22 cellular contexts compared by ENCODE assay signal in the genomic region with DNA sequence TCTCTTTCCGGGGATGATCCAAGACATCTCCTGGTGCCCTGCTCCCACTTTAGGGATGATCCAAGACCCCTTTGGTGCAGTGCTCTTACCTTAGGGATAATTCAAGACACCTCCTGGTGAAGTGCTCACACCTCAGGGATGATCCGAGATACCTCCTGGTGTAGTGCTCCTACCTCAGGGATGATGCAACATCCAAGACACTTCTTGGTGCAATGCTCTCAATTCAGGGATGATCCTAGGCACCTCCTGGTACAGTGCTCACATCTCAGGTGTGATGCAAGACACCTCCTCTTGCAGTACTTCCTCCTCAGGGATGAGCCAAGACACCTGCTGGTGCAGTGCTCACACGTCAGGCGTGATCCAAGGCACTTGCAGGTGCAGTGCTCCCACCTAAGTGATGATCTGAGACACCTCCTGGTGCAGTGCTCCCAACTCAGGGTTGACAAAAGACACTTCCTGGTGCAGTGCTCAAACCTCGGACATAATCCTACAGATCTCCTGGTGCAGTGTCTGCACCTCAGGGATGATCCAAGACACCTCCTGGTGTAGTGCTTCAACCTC.
DNase-seq lines count a peak whose midpoint lies in the region; ATAC-seq, FAIRE-seq and TF ChIP-seq lines count a peak whose summit lies in the region.
"Had no signal": no experiment of that assay in that cellular context is flagged by ENCODE, and none has a peak within 500 bp of the region (broad histone marks: within the 10 kb centered on the region; RNA-seq: fewer than 3 reads in every experiment).

No MANE protein-coding gene starts in this region.

- peaks cover 93% of the 10 kb centered on the region for H3K9me3 ChIP-seq in A549
- H3K9me3 ChIP-seq in astrocyte (ENCODE audit: insufficient read depth, low read depth, low read length) = peaks cover 6% of the 10 kb centered on the region
- H3K9me3 ChIP-seq in mucosa of descending colon = peaks cover 5% of the 10 kb centered on the region
- H3K9me3 ChIP-seq in PC-9 (ENCODE audit: insufficient read depth, low read depth) = peaks cover 8% of the 10 kb centered on the region; the same call in 1 of the 2 replicates
- H3K9me3 ChIP-seq: Caco-2 had no signal

- no peak for TF ChIP-seq RAD21 in A549 (conservative IDR thresholded peaks at IDR 0.05 in 1 of 2, IDR thresholded peaks at IDR 0.05 in 1 of 2)

- H3K4me2 ChIP-seq in A549 (no peak overlapping the region), astrocyte (ENCODE audit: low read length) (no peak overlapping the region), PC-9 (no peak overlapping the region)
- H3K4me2 ChIP-seq: BLaER1 treated with 17β-estradiol and CSF1 and Interleukin-3, amounts not matched to agents 10 nM and 100 nM had no signal

- 55% methylated on average over 5 of the region's 5 CpGs for WGBS in A549 (ENCODE audit: missing lambda C conversion rate)

- no peaks in the 10 kb centered on the region for H3F3A ChIP-seq in PC-9 (ENCODE audit: insufficient read depth, low read depth)

- no peak for ATAC-seq in A549
- no peak for ATAC-seq in mucosa of descending colon
- ATAC-seq: CD8-positive, alpha-beta T cell had no signal

- H3K36me3 ChIP-seq in astrocyte (ENCODE audit: insufficient read depth, low read length) (no peaks in the 10 kb centered on the region), bronchial epithelial cell (ENCODE audit: control insufficient read depth, insufficient read depth, low read length) (no peaks in the 10 kb centered on the region), mucosa of descending colon (ENCODE audit: low read depth) (no peaks in the 10 kb centered on the region), PC-9 (ENCODE audit: low read depth) (no peaks in the 10 kb centered on the region)
- H3K36me3 ChIP-seq: BLaER1 treated with 17β-estradiol and CSF1 and Interleukin-3, amounts not matched to agents 10 nM and 100 nM had no signal

- no peaks in the 10 kb centered on the region for H3K4me1 Mint-ChIP-seq in astrocyte (ENCODE audit: low read depth, unreplicated experiment)
- H3K4me1 Mint-ChIP-seq: B cell had no signal

- H3K79me2 ChIP-seq in astrocyte (ENCODE audit: insufficient read depth, low read length) (no peaks in the 10 kb centered on the region), PC-9 (ENCODE audit: low read depth) (no peaks in the 10 kb centered on the region)

- intact Hi-C loops in mucosa of descending colon (cut with DNase I, micrococcal nuclease) (no loop called here), PC-9 (cut with micrococcal nuclease; ENCODE audit: unreplicated experiment) (no loop called here)

- H4K20me1 ChIP-seq in astrocyte (ENCODE audit: insufficient read depth, low read length) = no peaks in the 10 kb centered on the region
- no peaks in the 10 kb centered on the region for H4K20me1 ChIP-seq in PC-9 (ENCODE audit: insufficient read depth)
- H4K20me1 ChIP-seq: BLaER1 treated with 17β-estradiol and CSF1 and Interleukin-3, amounts not matched to agents 10 nM and 100 nM had no signal

- no peak for TF ChIP-seq EP300 in A549 (IDR thresholded peaks at IDR 0.05)

- peak overlapping the region; percentile 26 for H3K27ac Mint-ChIP-seq in astrocyte (ENCODE audit: unreplicated experiment)
- H3K27ac Mint-ChIP-seq: B cell; CD4-positive, alpha-beta T cell; CD8-positive, alpha-beta T cell had no signal

- H3K4me3 ChIP-seq in A549 = no peak overlapping the region
- no peak overlapping the region for H3K4me3 ChIP-seq in astrocyte (ENCODE audit: insufficient read depth, low read depth, low read length)
- no peak overlapping the region for H3K4me3 ChIP-seq in bronchial epithelial cell (ENCODE audit: low read depth, low read length)
- H3K4me3 ChIP-seq in mucosa of descending colon = no peak overlapping the region
- H3K4me3 ChIP-seq in PC-9 = no peak overlapping the region
- H3K4me3 ChIP-seq: BLaER1 treated with 17β-estradiol and CSF1 and Interleukin-3, amounts not matched to agents 10 nM and 100 nM had no signal

- FAIRE-seq in A549 (lab: Jason Lieb, UNC) = no peak
- FAIRE-seq in astrocyte (lab: Jason Lieb, UNC) = no peak
- FAIRE-seq in bronchial epithelial cell (lab: Jason Lieb, UNC) = peak; percentile 72
- FAIRE-seq: A204.1, D721Med, G401.6, GM12891, GM19239 had no signal

- H3K9ac ChIP-seq in astrocyte (ENCODE audit: low read length) = no peak overlapping the region
- H3K9ac ChIP-seq: BLaER1 treated with 17β-estradiol and CSF1 and Interleukin-3, amounts not matched to agents 10 nM and 100 nM had no signal

- CTCF ChIA-PET in A549 (lab: Yijun Ruan, JAX) (no interaction called here), PC-9 (lab: Charles Lee) (no interaction called here)

- DNase-seq in A549 (ENCODE audit: low read depth in 1 of 2, low spot score in 1 of 2) = no peak
- no peak for DNase-seq in astrocyte (ENCODE audit: low read depth)
- no peak for DNase-seq in bronchial epithelial cell (ENCODE audit: low read depth)
- no peak for DNase-seq in NOMO-1 (lab: John Stamatoyannopoulos, UW; ENCODE audit: unreplicated experiment in 2 of 2)
- no peak for DNase-seq in mucosa of descending colon
- DNase-seq in PC-9 = no peak
- DNase-seq: 8988T; AML-193; Caco-2; Calu3; CD4-positive, alpha-beta T cell; CD8-positive, alpha-beta T cell; DMS79 treated with DMSO at 0.1 percent for 48 hours; GF-D8 had no signal

- H3K4me3 Mint-ChIP-seq in astrocyte (ENCODE audit: unreplicated experiment) = no peak overlapping the region
- H3K4me3 Mint-ChIP-seq: B cell; CD4-positive, alpha-beta T cell; CD8-positive, alpha-beta T cell had no signal

- H2AFZ ChIP-seq in astrocyte (ENCODE audit: low read depth, low read length) = no peak overlapping the region
- H2AFZ ChIP-seq in PC-9 = no peak overlapping the region

- TF ChIP-seq CTCF in A549 (IDR thresholded peaks at IDR 0.05) (no peak), astrocyte (IDR thresholded peaks at IDR 0.05; ENCODE audit: insufficient read depth, low read depth, low read length) (no peak), bronchial epithelial cell (IDR thresholded peaks at IDR 0.05; ENCODE audit: insufficient read depth, low read length, severe bottlenecking) (no peak), mucosa of descending colon (IDR thresholded peaks at IDR 0.05) (no peak), PC-9 (conservative IDR thresholded peaks at IDR 0.05) (no peak)

- no peak overlapping the region for H3K27ac ChIP-seq in A549
- no peak overlapping the region for H3K27ac ChIP-seq in astrocyte (ENCODE audit: low read depth, low read length)
- no peak overlapping the region for H3K27ac ChIP-seq in PC-9
- H3K27ac ChIP-seq: BLaER1 treated with 17β-estradiol and CSF1 and Interleukin-3, amounts not matched to agents 10 nM and 100 nM; C4-2B had no signal

- H3K36me3 Mint-ChIP-seq in astrocyte (ENCODE audit: low read depth, unreplicated experiment) = no peaks in the 10 kb centered on the region
- H3K36me3 Mint-ChIP-seq: CD8-positive, alpha-beta T cell had no signal

- H3K27me3 Mint-ChIP-seq in astrocyte (ENCODE audit: low read depth, unreplicated experiment) = peaks cover 48% of the 10 kb centered on the region

- H3K4me1 ChIP-seq in A549 (no peaks in the 10 kb centered on the region), astrocyte (ENCODE audit: insufficient read depth, low read length) (no peaks in the 10 kb centered on the region), mucosa of descending colon (ENCODE audit: low read depth) (no peaks in the 10 kb centered on the region), PC-9 (replicated peaks; ENCODE audit: insufficient read depth) (no peaks in the 10 kb centered on the region)
- H3K4me1 ChIP-seq: BLaER1 treated with 17β-estradiol and CSF1 and Interleukin-3, amounts not matched to agents 10 nM and 100 nM; Caco-2 had no signal

- peaks cover 26% of the 10 kb centered on the region for H3K9me3 Mint-ChIP-seq in astrocyte (ENCODE audit: unreplicated experiment)

- H3K27me3 ChIP-seq in astrocyte (ENCODE audit: insufficient read depth, low read length) (no peaks in the 10 kb centered on the region), bronchial epithelial cell (ENCODE audit: control insufficient read depth, insufficient read depth, low read length) (no peaks in the 10 kb centered on the region), PC-9 (ENCODE audit: insufficient read depth, low read depth) (peaks cover 49% of the 10 kb centered on the region)
- H3K27me3 ChIP-seq: BLaER1 treated with 17β-estradiol and CSF1 and Interleukin-3, amounts not matched to agents 10 nM and 100 nM had no signal

- no TSS peak for BruUV-seq in PC-9 (replicated peaks; lab: Mats Ljungman, UMichigan)

- POLR2A ChIA-PET in A549 (lab: Yijun Ruan, JAX) (no interaction called here), PC-9 (lab: Charles Lee; ENCODE audit: unreplicated experiment) (no interaction called here)

- TF ChIP-seq POLR2A in A549 (IDR thresholded peaks at IDR 0.05; ENCODE audit: low read length) = no peak

- no peaks in the 10 kb centered on the region for H3K9me2 ChIP-seq in PC-9 (ENCODE audit: insufficient read depth)

TF ChIP-seq in A549, 52 proteins besides CTCF, POLR2A, EP300 and RAD21:
- TF ChIP-seq HOXB13 (CRISPR knock-in tag; IDR thresholded peaks at IDR 0.05; ENCODE audit: low read depth) (no peak), CHD4 (IDR thresholded peaks at IDR 0.05; ENCODE audit: borderline replicate concordance) (peak; percentile 58; the same call in 1 of the 2 replicates), ZC3H11A (IDR thresholded peaks at IDR 0.05) (no peak), KDM1A (IDR thresholded peaks at IDR 0.05; ENCODE audit: low read depth) (0 out of 2 replicates have a peak, but pooled peaks have one; percentile 6), MAX (IDR thresholded peaks at IDR 0.05) (no peak), RNF2 (IDR thresholded peaks at IDR 0.05; ENCODE audit: borderline replicate concordance, low read depth) (no peak)
TF ChIP-seq in A549: peak in this region for 2.
